8 cellular contexts compared by ENCODE assay signal in the genomic region with DNA sequence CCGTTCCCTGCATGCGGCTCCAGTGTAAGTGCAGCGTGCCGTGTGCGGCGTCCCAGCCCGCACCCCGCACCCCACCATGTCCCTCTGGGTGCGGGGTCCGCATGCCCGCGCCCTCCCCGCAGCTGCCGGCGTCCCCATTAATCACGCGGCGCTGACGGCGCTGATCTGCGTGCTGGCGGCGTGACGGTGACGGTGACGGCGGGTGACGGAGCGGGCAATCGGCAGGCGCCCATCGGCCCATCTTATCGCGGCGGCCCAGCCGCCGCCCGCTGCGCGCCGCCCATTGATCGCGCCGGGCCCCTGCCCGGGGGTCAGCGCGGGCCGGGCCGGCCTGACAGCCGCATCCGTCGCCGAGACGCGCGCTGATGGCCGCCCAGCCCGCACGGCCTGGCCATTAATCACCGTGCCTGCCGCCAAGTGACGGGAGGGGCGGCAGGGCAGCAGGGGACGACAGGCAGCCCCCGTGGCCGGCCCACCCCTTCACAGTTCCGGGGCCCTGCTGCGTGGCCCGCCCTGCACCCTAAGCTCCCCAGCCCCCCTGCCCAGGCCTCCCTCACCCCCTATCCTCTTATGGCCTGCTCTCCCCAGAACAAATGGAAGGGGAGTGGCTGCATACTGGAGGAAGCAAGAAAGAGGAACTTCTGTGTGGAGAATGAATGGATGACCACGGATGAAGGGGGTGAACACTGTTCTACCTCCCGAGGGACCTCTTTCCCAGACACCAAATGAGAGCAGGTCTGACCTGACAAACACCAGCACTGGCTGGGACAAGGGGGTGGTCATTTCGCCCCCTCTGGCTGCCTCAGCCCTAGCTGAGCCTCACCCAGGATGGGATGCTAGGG. TPM values are rescaled to one million over a fixed set of nuclear protein-coding genes. Genes with fewer than 3 reads are reported as not detected.
DNase-seq lines count a peak whose midpoint lies in the region; ATAC-seq and TF ChIP-seq lines count a peak whose summit lies in the region.

No MANE protein-coding gene starts in this region.

- no peak for TF ChIP-seq EP300 in gastroesophageal sphincter (IDR thresholded peaks at IDR 0.05)

- no peaks in the 10 kb centered on the region for H3K36me3 Mint-ChIP-seq in IgD-negative memory B cell
- peaks cover 13% of the 10 kb centered on the region for H3K36me3 Mint-ChIP-seq in activated CD4-positive, alpha-beta T cell treated with anti-CD3 and anti-CD28 coated beads, Interleukin-2, amount 10 ng/mL, durations not matched to agents 7 days and 5 days (ENCODE audit: low read depth)

- TF ChIP-seq CTCF in gastroesophageal sphincter (IDR thresholded peaks at IDR 0.05), result no peak

- POLR2A ChIA-PET in activated CD4-positive, alpha-beta T cell treated with anti-CD3 and anti-CD28 coated beads, Interleukin-2, amount 10 ng/mL, durations not matched to agents 7 days and 5 days (lab: Charles Lee), result no interaction called here

- H3K27me3 ChIP-seq in gastroesophageal sphincter (no peaks in the 10 kb centered on the region), HAP-1 (ENCODE audit: low read depth) (no peaks in the 10 kb centered on the region)

- in situ Hi-C loops in HAP-1 (cut with MboI; ENCODE audit: low sequenced_read_pairs), result no loop called here

- H3K4me1 ChIP-seq in gastroesophageal sphincter (peaks cover 0 to 44% (median 12%) of the 10 kb centered on the region in 3 donors), HAP-1 (no peaks in the 10 kb centered on the region)

- no peak for DNase-seq in activated CD4-positive, alpha-beta T cell treated with anti-CD3 and anti-CD28 coated beads, Interleukin-2, amount 10 ng/mL, durations not matched to agents 7 days and 5 days
- DNase-seq in nucleus accumbens (lab: John Stamatoyannopoulos, UW), result peak in 42 of 56 donors; percentile 9 to 84 (median 46)
- no peak for DNase-seq in HAP-1 (ENCODE audit: low spot score in 2 of 2)

- H3K27me3 Mint-ChIP-seq in IgD-negative memory B cell, result no peaks in the 10 kb centered on the region
- H3K27me3 Mint-ChIP-seq in activated CD4-positive, alpha-beta T cell treated with anti-CD3 and anti-CD28 coated beads, Interleukin-2, amount 10 ng/mL, durations not matched to agents 7 days and 5 days, result peaks cover 4% of the 10 kb centered on the region

- H3K9me3 ChIP-seq in gastroesophageal sphincter (no peaks in the 10 kb centered on the region), HAP-1 (no peaks in the 10 kb centered on the region)

- no peak for TF ChIP-seq POLR2A in gastroesophageal sphincter (IDR thresholded peaks at IDR 0.05)

- peak; percentile 2 for ATAC-seq in gastroesophageal sphincter
- no peak for ATAC-seq in GM21528 (IDR thresholded peaks at IDR 0.05; ENCODE audit: low FRiP score, unreplicated experiment)
- no peak for ATAC-seq in HG03025 (IDR thresholded peaks at IDR 0.05; ENCODE audit: low FRiP score, unreplicated experiment)
- no peak for ATAC-seq in GM21619 (IDR thresholded peaks at IDR 0.05; ENCODE audit: unreplicated experiment)

- peak overlapping the region; percentile 59 to 72 (median 67) for H3K27ac Mint-ChIP-seq in IgD-negative memory B cell
- no peak overlapping the region for H3K27ac Mint-ChIP-seq in activated CD4-positive, alpha-beta T cell treated with anti-CD3 and anti-CD28 coated beads, Interleukin-2, amount 10 ng/mL, durations not matched to agents 7 days and 5 days

- peaks cover 0 to 8% (median 2%) of the 10 kb centered on the region in 3 donors for H3K4me1 Mint-ChIP-seq in IgD-negative memory B cell
- peaks cover 14% of the 10 kb centered on the region for H3K4me1 Mint-ChIP-seq in activated CD4-positive, alpha-beta T cell treated with anti-CD3 and anti-CD28 coated beads, Interleukin-2, amount 10 ng/mL, durations not matched to agents 7 days and 5 days

- peak overlapping the region in 3 of 4 donors; percentile 28 to 75 (median 69) for H3K27ac ChIP-seq in gastroesophageal sphincter

- CTCF ChIA-PET in activated CD4-positive, alpha-beta T cell treated with anti-CD3 and anti-CD28 coated beads, Interleukin-2, amount 10 ng/mL, durations not matched to agents 7 days and 5 days (lab: Charles Lee), result interaction anchor here (1.1 to 1.9 kb wide), 6 partner anchors 10 to 76 kb away, joined by 3 to 8 read pairs (median 4); no protein-coding TSS in a partner anchor

- no CpG with 5 or more reads among the region's 72 CpGs for WGBS in gastroesophageal sphincter (ENCODE audit: low coverage in 1 of 2), 2 donors

- H3K9me3 Mint-ChIP-seq in IgD-negative memory B cell, result no peaks in the 10 kb centered on the region
- no peaks in the 10 kb centered on the region for H3K9me3 Mint-ChIP-seq in activated CD4-positive, alpha-beta T cell treated with anti-CD3 and anti-CD28 coated beads, Interleukin-2, amount 10 ng/mL, durations not matched to agents 7 days and 5 days

- peaks cover 0 to 34% of the 10 kb centered on the region in 2 donors for H3K36me3 ChIP-seq in gastroesophageal sphincter
- H3K36me3 ChIP-seq in HAP-1 (replicated peaks), result peaks cover 68% of the 10 kb centered on the region

- H3K4me3 ChIP-seq in gastroesophageal sphincter (peak overlapping the region; percentile 33 to 58), HAP-1 (no peak overlapping the region)

- H3K4me3 Mint-ChIP-seq in IgD-negative memory B cell, result peak overlapping the region; percentile 44 to 90 (median 84)
- peak overlapping the region; percentile 22 for H3K4me3 Mint-ChIP-seq in activated CD4-positive, alpha-beta T cell treated with anti-CD3 and anti-CD28 coated beads, Interleukin-2, amount 10 ng/mL, durations not matched to agents 7 days and 5 days

RNA-seq across cellular contexts. Expression of a gene that starts 24.8 kb away (rescaled TPM):
- polyA plus RNA-seq in IgD-negative memory B cell, result 79.2 TPM
- total RNA-seq in activated CD4-positive, alpha-beta T cell treated with anti-CD3 and anti-CD28 coated beads, Interleukin-2, amount 10 ng/mL, durations not matched to agents 7 days and 5 days, result 100 to 1,000 TPM; 159 to 167 TPM
- 100 to 1,000 TPM in 1 of 4 donors, 10 to 100 TPM in 3; 72.2 to 109 (median 91.6) TPM for total RNA-seq in gastroesophageal sphincter

RNA-seq across cellular contexts. Expression of a gene that starts 46.6 kb away (rescaled TPM):
- 57.7 TPM for polyA plus RNA-seq in IgD-negative memory B cell
- total RNA-seq in activated CD4-positive, alpha-beta T cell treated with anti-CD3 and anti-CD28 coated beads, Interleukin-2, amount 10 ng/mL, durations not matched to agents 7 days and 5 days, result 10 to 100 TPM; 58.3 to 58.7 TPM
- total RNA-seq in gastroesophageal sphincter, result 10 to 100 TPM; 19.4 to 27.8 (median 26.7) TPM

Comparison
In these comparisons a context has a peak if more than half of its experiments do, and no peak if none do; other contexts are left out.
1. DNase-seq: peak in nucleus accumbens (42 of 56); none in activated CD4-positive, alpha-beta T cell treated with anti-CD3 and anti-CD28 coated beads, Interleukin-2, amount 10 ng/mL, durations not matched to agents 7 days and 5 days (single experiment) and HAP-1 (0 of 2).